Comparison of ENCODE assay signal across 9 cellular contexts in the genomic region with DNA sequence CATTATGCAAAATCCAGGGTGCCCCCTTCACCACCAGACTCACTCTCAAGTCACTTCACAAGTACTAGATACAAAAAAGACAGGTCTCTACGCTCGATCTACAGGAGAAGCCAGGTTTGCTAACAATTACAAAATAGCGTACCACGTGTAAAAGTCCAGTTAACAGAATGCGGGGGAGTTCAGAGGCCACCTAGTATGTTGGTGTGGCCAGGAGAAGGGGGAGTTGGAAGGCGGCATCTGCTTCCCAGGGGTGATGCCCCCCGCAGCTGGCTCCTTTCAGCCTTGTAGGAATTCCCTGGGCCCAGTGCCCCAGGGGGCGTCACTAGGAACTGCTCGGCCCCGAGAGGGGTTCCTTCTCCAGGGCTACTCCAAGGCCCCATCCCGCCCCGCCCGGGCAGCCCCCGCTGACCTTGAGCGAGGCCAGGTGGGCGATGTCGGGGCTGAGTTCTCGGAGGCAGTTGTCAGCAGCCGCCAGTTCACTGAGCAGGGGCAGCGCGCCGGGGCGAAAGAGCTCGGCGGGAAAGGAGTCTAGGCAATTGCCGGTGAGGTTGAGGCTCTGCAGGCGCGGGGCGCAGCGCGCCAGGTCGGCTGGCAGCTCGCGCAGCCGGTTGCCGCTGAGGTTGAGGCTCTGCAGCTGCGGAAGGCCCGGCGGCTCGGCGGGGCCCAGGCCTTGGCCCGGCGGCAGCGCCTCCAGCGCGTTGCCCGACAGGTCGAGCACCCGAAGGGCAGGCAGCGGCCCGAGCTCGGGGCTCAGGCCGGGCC. TPM values are rescaled to one million over a fixed set of nuclear protein-coding genes. Genes with fewer than 3 reads are reported as not detected.
DNase-seq lines count a peak whose midpoint lies in the region; ATAC-seq and TF ChIP-seq lines count a peak whose summit lies in the region.
"Had no signal": no experiment of that assay in that cellular context is flagged by ENCODE, and none has a peak within 500 bp of the region (broad histone marks: within the 10 kb centered on the region; RNA-seq: fewer than 3 reads in every experiment).

No MANE protein-coding gene starts in this region.

- no peaks in the 10 kb centered on the region for H3K9me2 ChIP-seq in Loucy (replicated peaks; ENCODE audit: low read depth, low read length)

- in situ Hi-C loops in GM13977 (cut with MboI; ENCODE audit: low pct_unique_long_range_greater_than_20kb, low sequenced_read_pairs, unreplicated experiment), result no loop called here

- H3K27ac ChIP-seq in cardiac muscle cell, result peak overlapping the region; percentile 67

- peak overlapping the region; percentile 90 for H3K4me3 ChIP-seq in cardiac muscle cell
- peak overlapping the region; percentile 87 for H3K4me3 ChIP-seq in Loucy (ENCODE audit: low read length, poor library complexity, severe bottlenecking)

- ATAC-seq in left ventricle myocardium superior, result no peak
- ATAC-seq in effector memory CD8-positive, alpha-beta T cell (replicated peaks), result peak; percentile 13

- H3K27me3 ChIP-seq in cardiac muscle cell, result peaks cover 9% of the 10 kb centered on the region
- H3K27me3 ChIP-seq in Loucy (ENCODE audit: insufficient read depth, low read length, poor library complexity, severe bottlenecking), result peaks cover 9% of the 10 kb centered on the region

- H3K4me1 ChIP-seq in cardiac muscle cell (ENCODE audit: low read depth) (peaks cover 7% of the 10 kb centered on the region), Loucy (ENCODE audit: insufficient read depth, low read length, poor library complexity, severe bottlenecking) (peaks cover 31% of the 10 kb centered on the region)

- H3K9ac ChIP-seq in Loucy (ENCODE audit: low read depth, low read length, poor library complexity, severe bottlenecking), result peak overlapping the region; percentile 89

- H3K27ac Mint-ChIP-seq in effector memory CD8-positive, alpha-beta T cell, result peak overlapping the region; percentile 94 to 95
- peak overlapping the region; percentile 0 for H3K27ac Mint-ChIP-seq in neural crest cell (ENCODE audit: unreplicated experiment)

- H3K36me3 Mint-ChIP-seq in effector memory CD8-positive, alpha-beta T cell (ENCODE audit: insufficient read depth), result peaks cover 22% of the 10 kb centered on the region
- H3K36me3 Mint-ChIP-seq in neural crest cell (ENCODE audit: low read depth), result no peaks in the 10 kb centered on the region

- intact Hi-C loops in left ventricle myocardium superior (cut with micrococcal nuclease), result no loop called here

- TF ChIP-seq CTCF in cardiac muscle cell (IDR thresholded peaks at IDR 0.05; ENCODE audit: low read depth, low read length) (no peak), Loucy (conservative IDR thresholded peaks at IDR 0.05; ENCODE audit: low read length) (no peak), neural crest cell (conservative IDR thresholded peaks at IDR 0.05) (no peak), GM13977 (IDR thresholded peaks at IDR 0.05; ENCODE audit: extremely low read depth, insufficient read depth, missing control alignments) (no peak)

- DNase-seq in cardiac muscle cell (ENCODE audit: low read depth in 1 of 2, low spot score in 1 of 2) (peak in 1 of 2 donors; percentile 42), left ventricle myocardium superior (no peak), neural crest cell (ENCODE audit: low read depth, low spot score) (no peak), H4 (ENCODE audit: low spot score) (no peak), GM13977 (ENCODE audit: low spot score) (no peak), mucosa of gallbladder (ENCODE audit: low spot score) (no peak)
- no peak for DNase-seq in effector memory CD8-positive, alpha-beta T cell

- H2AFZ ChIP-seq in Loucy (ENCODE audit: low read length), result no peak overlapping the region

- H3K4me3 Mint-ChIP-seq in effector memory CD8-positive, alpha-beta T cell, result peak overlapping the region; percentile 86 to 95
- H3K4me3 Mint-ChIP-seq in neural crest cell, result peak overlapping the region; percentile 86

- H3F3A ChIP-seq in Loucy (ENCODE audit: low read depth), result no peaks in the 10 kb centered on the region

- H3K9me3 Mint-ChIP-seq in effector memory CD8-positive, alpha-beta T cell, result peaks cover 5 to 7% of the 10 kb centered on the region in 2 donors
- H3K9me3 Mint-ChIP-seq in neural crest cell, result no peaks in the 10 kb centered on the region

- H4K20me1 ChIP-seq in Loucy (ENCODE audit: insufficient read depth, low read length, poor library complexity, severe bottlenecking), result peaks cover 35% of the 10 kb centered on the region

- H3K27me3 Mint-ChIP-seq in effector memory CD8-positive, alpha-beta T cell, result peaks cover 7 to 13% of the 10 kb centered on the region in 2 donors
- peaks cover 5% of the 10 kb centered on the region for H3K27me3 Mint-ChIP-seq in neural crest cell (ENCODE audit: low read depth)

- peaks cover 18 to 42% of the 10 kb centered on the region in 2 donors for H3K4me1 Mint-ChIP-seq in effector memory CD8-positive, alpha-beta T cell (ENCODE audit: low read depth in 2 of 2)
- peaks cover 29% of the 10 kb centered on the region for H3K4me1 Mint-ChIP-seq in neural crest cell

- no peaks in the 10 kb centered on the region for H3K9me3 ChIP-seq in cardiac muscle cell (ENCODE audit: low read depth)
- H3K9me3 ChIP-seq in Loucy (ENCODE audit: insufficient read depth, low read depth, low read length), result no peaks in the 10 kb centered on the region

- peak overlapping the region; percentile 100 for H3K4me2 ChIP-seq in Loucy (ENCODE audit: low read depth, low read length, poor library complexity, severe bottlenecking)

- H3K79me2 ChIP-seq in Loucy (ENCODE audit: insufficient read depth, low read length), result peaks cover 52% of the 10 kb centered on the region

- H3K36me3 ChIP-seq in cardiac muscle cell, result no peaks in the 10 kb centered on the region
- no peaks in the 10 kb centered on the region for H3K36me3 ChIP-seq in Loucy (ENCODE audit: insufficient read depth, low read length)

RNA-seq across cellular contexts. Expression of a gene that starts 0.7 kb away (rescaled TPM):
- total RNA-seq in cardiac muscle cell, result 53.5 and 67.5 TPM in 2 replicates
- polyA plus RNA-seq in cardiac muscle cell, result 61.5 and 78.3 TPM in 2 replicates
- 57.5 TPM for total RNA-seq in left ventricle myocardium superior
- total RNA-seq in neural crest cell, result 57.9 and 59.6 TPM in 2 replicates
- 17.3 and 20.9 TPM in 2 replicates for total RNA-seq in H4 (2014; rRNA removed; shearing (Covaris generic))
- total RNA-seq in mucosa of gallbladder, result 43.2 TPM

RNA-seq across cellular contexts. Expression of a gene that starts 23.1 kb away (rescaled TPM):
- total RNA-seq in cardiac muscle cell (20.9 and 28.4 TPM in 2 replicates), left ventricle myocardium superior (15.3 TPM), neural crest cell (3.8 and 4.7 TPM in 2 replicates), mucosa of gallbladder (5.9 TPM)
- polyA plus RNA-seq in cardiac muscle cell, result 25.8 and 39.3 TPM in 2 replicates
- not detected in 2 replicates for total RNA-seq in H4 (2014; rRNA removed; shearing (Covaris generic))

RNA-seq across cellular contexts. Expression of a gene that starts 43.4 kb away (rescaled TPM):
- 0.09 TPM in 1 of 2 replicates, not detected in the other for total RNA-seq in cardiac muscle cell
- polyA plus RNA-seq in cardiac muscle cell, result 0.56 and 0.71 TPM in 2 replicates
- total RNA-seq in left ventricle myocardium superior, result not detected
- total RNA-seq in neural crest cell, result not detected in 2 replicates
- total RNA-seq in H4 (2014; rRNA removed; shearing (Covaris generic)), result not detected in 2 replicates
- total RNA-seq in mucosa of gallbladder, result not detected
- total RNA-seq: glomerular endothelial cell had no signal
